Comparison of ENCODE assay signal across 8 cellular contexts in genomic region chr1:161166669-161167548, GRCh38. TPM values are rescaled to one million over a fixed set of nuclear protein-coding genes. Genes with fewer than 3 reads are reported as not detected.
A peak's percentile ranks its signal among the peaks of the same experiment; 100 is the strongest.
DNase-seq lines count a peak whose midpoint lies in the region; ATAC-seq and TF ChIP-seq lines count a peak whose summit lies in the region.

No MANE protein-coding gene starts in this region.

- TF ChIP-seq CTCF in OCI-LY3 (IDR thresholded peaks at IDR 0.05; ENCODE audit: low read depth, low read length), result no peak
- no peak for TF ChIP-seq CTCF in dorsolateral prefrontal cortex (IDR thresholded peaks at IDR 0.05 in 54 of 56, conservative IDR thresholded peaks at IDR 0.05 in 2 of 56; ENCODE audit: low read depth in 1 of 56, partially characterized antibody in 56 of 56)

- peak; percentile 9 for ATAC-seq in GM21528 (IDR thresholded peaks at IDR 0.05; ENCODE audit: low FRiP score, unreplicated experiment)

- peak overlapping the region; percentile 59 for H3K27ac ChIP-seq in BLaER1
- H3K27ac ChIP-seq in OCI-LY3 (ENCODE audit: low read length), result peak overlapping the region; percentile 26
- peak overlapping the region in 55 of 59 donors; percentile 21 to 96 (median 89) for H3K27ac ChIP-seq in dorsolateral prefrontal cortex

- H3K9me3 ChIP-seq in BLaER1 (no peaks in the 10 kb centered on the region), OCI-LY3 (ENCODE audit: insufficient read depth, low read length) (no peaks in the 10 kb centered on the region), mononuclear cell (ENCODE audit: low read depth, low read length) (no peaks in the 10 kb centered on the region)

- DNase-seq in dorsolateral prefrontal cortex, result peak in 1 of 10 donors; percentile 17
- no peak for DNase-seq in NCI-H2029 treated with DMSO at 0.1 percent for 48 hours (lab: John Stamatoyannopoulos, UW)
- no peak for DNase-seq in 8988T
- no peak for DNase-seq in effector CD4-positive, alpha-beta T cell

- intact Hi-C loops in dorsolateral prefrontal cortex (cut with DNase I), result no loop called here

- H3K9ac ChIP-seq in BLaER1 (peak overlapping the region; percentile 79), OCI-LY3 (ENCODE audit: low read length) (peak overlapping the region; percentile 81)

- H2AFZ ChIP-seq in OCI-LY3 (ENCODE audit: low read depth, low read length), result peak overlapping the region; percentile 61

- H3K27me3 ChIP-seq in BLaER1, result no peaks in the 10 kb centered on the region
- H3K27me3 ChIP-seq in OCI-LY3 (ENCODE audit: low read depth, low read length), result no peaks in the 10 kb centered on the region
- H3K27me3 ChIP-seq in dorsolateral prefrontal cortex, result no peaks in the 10 kb centered on the region
- no peaks in the 10 kb centered on the region for H3K27me3 ChIP-seq in mononuclear cell (ENCODE audit: insufficient read depth, low read length)

- no peaks in the 10 kb centered on the region for H4K20me1 ChIP-seq in BLaER1
- H4K20me1 ChIP-seq in OCI-LY3 (ENCODE audit: insufficient read depth, low read length), result no peaks in the 10 kb centered on the region

- H3K4me1 ChIP-seq in BLaER1 (peaks cover 23% of the 10 kb centered on the region), OCI-LY3 (ENCODE audit: low read length) (peaks cover 15% of the 10 kb centered on the region), mononuclear cell (ENCODE audit: insufficient read depth, low read length) (peaks cover 24% of the 10 kb centered on the region)

- peaks cover 63% of the 10 kb centered on the region for H3K36me3 ChIP-seq in BLaER1
- H3K36me3 ChIP-seq in OCI-LY3 (replicated peaks; ENCODE audit: low read depth, low read length), result peaks cover 37% of the 10 kb centered on the region

- H3K4me2 ChIP-seq in BLaER1, result peak overlapping the region; percentile 99
- H3K4me2 ChIP-seq in OCI-LY3 (ENCODE audit: low read length), result peak overlapping the region; percentile 91

- H3K4me3 ChIP-seq in BLaER1 (peak overlapping the region; percentile 75), OCI-LY3 (ENCODE audit: low read length) (peak overlapping the region; percentile 80), dorsolateral prefrontal cortex (peak overlapping the region; percentile 65 to 98 (median 91)), mononuclear cell (ENCODE audit: low read length) (peak overlapping the region; percentile 55)

- H3K79me2 ChIP-seq in OCI-LY3 (ENCODE audit: low read length), result no peaks in the 10 kb centered on the region

RNA-seq across cellular contexts. Expression of gene PPOX, which starts 0.7 kb away (rescaled TPM):
- total RNA-seq in dorsolateral prefrontal cortex, result 10 to 100 TPM; 18.7 to 52.5 (median 36.8) TPM
- total RNA-seq in mononuclear cell, result 5.1 TPM

RNA-seq across cellular contexts. Expression of gene USP21, which starts 7.6 kb away (rescaled TPM):
- total RNA-seq in dorsolateral prefrontal cortex (10 to 100 TPM; 24.5 to 66.1 (median 40.0) TPM), mononuclear cell (11.1 TPM)

RNA-seq across cellular contexts. Expression of gene B4GALT3, which starts 10.4 kb away (rescaled TPM):
- 10 to 100 TPM; 17.8 to 52.2 (median 29.1) TPM for total RNA-seq in dorsolateral prefrontal cortex
- total RNA-seq in mononuclear cell, result 18.7 TPM

RNA-seq across cellular contexts. Expression of gene UFC1, which starts 13.1 kb away (rescaled TPM):
- total RNA-seq in dorsolateral prefrontal cortex, result 100 to 1,000 TPM in 2 of 120 experiments, 10 to 100 TPM in 118; 55.5 to 108 (median 76.8) TPM
- total RNA-seq in mononuclear cell, result 118 TPM

RNA-seq across cellular contexts. Expression of gene ADAMTS4, which starts 31.9 kb away (rescaled TPM):
- total RNA-seq in dorsolateral prefrontal cortex (100 to 1,000 TPM in 8 of 120 experiments, 10 to 100 TPM in 98, 1 to 10 TPM in 14; 2.9 to 153 (median 35.3) TPM), mononuclear cell (0.21 TPM)

Comparison
In these comparisons a context has a peak if more than half of its experiments do, and no peak if none do; other contexts are left out.
1. H3K27ac ChIP-seq: peak in every context shown above with its lines; median percentile 89 in dorsolateral prefrontal cortex; 59 in BLaER1; 26 in OCI-LY3.